ENCODE assay signal across 9 cellular contexts in the genomic region with DNA sequence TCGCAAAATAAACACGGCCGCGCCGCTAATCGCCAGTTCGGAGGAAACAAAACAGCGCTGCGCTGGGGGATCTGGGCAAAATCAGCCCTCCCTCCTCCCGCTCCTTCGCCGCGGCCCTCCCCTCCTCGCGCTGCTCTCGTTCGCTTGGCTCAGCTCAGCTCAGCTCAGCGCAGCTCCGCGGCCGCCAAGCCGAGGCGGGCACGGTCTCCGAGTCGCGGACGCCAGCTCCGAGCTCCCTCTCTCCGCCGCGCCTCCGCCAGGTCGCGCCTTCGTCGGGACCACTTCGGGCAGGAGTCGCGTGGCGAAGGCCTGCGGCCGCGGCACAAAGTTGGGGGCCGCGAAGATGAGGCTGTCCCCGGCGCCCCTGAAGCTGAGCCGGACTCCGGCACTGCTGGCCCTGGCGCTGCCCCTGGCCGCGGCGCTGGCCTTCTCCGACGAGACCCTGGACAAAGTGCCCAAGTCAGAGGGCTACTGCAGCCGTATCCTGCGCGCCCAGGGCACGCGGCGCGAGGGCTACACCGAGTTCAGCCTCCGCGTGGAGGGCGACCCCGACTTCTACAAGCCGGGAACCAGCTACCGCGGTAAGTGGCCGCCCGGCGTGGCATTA. TPM values are rescaled to one million over a fixed set of nuclear protein-coding genes. Genes with fewer than 3 reads are reported as not detected.
DNase-seq lines count a peak whose midpoint lies in the region; ATAC-seq and TF ChIP-seq lines count a peak whose summit lies in the region.
"Had no signal": no experiment of that assay in that cellular context is flagged by ENCODE, and none has a peak within 500 bp of the region (broad histone marks: within the 10 kb centered on the region; RNA-seq: fewer than 3 reads in every experiment).

A gene (plus strand): TSS at position 162 of the 607 bp plus-strand sequence. CDS start 182 bp downstream, at position 344.

- no peaks in the 10 kb centered on the region for H3K36me3 ChIP-seq in fibroblast of lung (ENCODE audit: control insufficient read depth, insufficient read depth, low read length)
- no peaks in the 10 kb centered on the region for H3K36me3 ChIP-seq in upper lobe of left lung
- H3K36me3 ChIP-seq: neutrophil had no signal

- no peak for TF ChIP-seq CTCF in fibroblast of lung (conservative IDR thresholded peaks at IDR 0.05 in 1 of 2, IDR thresholded peaks at IDR 0.05 in 1 of 2; ENCODE audit: low read depth in 1 of 2, low read length in 2 of 2)
- TF ChIP-seq CTCF in neural crest cell (conservative IDR thresholded peaks at IDR 0.05) = no peak
- no peak for TF ChIP-seq CTCF in upper lobe of left lung (IDR thresholded peaks at IDR 0.05)

- no peak within 1 kb of the TSS for H3K9ac ChIP-seq in fibroblast of lung (ENCODE audit: insufficient read depth, low read length)

- H3K4me1 ChIP-seq in fibroblast of lung (ENCODE audit: control insufficient read depth, extremely low read depth, insufficient read depth, low read length) = peaks cover 3% of the 10 kb centered on the region
- peaks cover 0 to 24% (median 11%) of the 10 kb centered on the region in 4 donors for H3K4me1 ChIP-seq in upper lobe of left lung

- peak within 1 kb of the TSS; percentile 77 for H3K4me3 Mint-ChIP-seq in neural crest cell

- ATAC-seq in upper lobe of left lung (ENCODE audit: low FRiP score in 2 of 2) (peak in 1 of 2 donors; percentile 84), GM18498 (IDR thresholded peaks at IDR 0.05; ENCODE audit: unreplicated experiment) (no peak)

- no peak for TF ChIP-seq EP300 in upper lobe of left lung (IDR thresholded peaks at IDR 0.05)

- no peaks in the 10 kb centered on the region for H4K20me1 ChIP-seq in fibroblast of lung (ENCODE audit: control insufficient read depth, extremely low read depth, insufficient read depth, low read length)

- H3K79me2 ChIP-seq in fibroblast of lung (ENCODE audit: control insufficient read depth, insufficient read depth, low read length) = no peaks in the 10 kb centered on the region

- H3K27me3 Mint-ChIP-seq in neural crest cell (ENCODE audit: low read depth) = peaks cover 87% of the 10 kb centered on the region

- H3K36me3 Mint-ChIP-seq in neural crest cell (ENCODE audit: low read depth) = no peaks in the 10 kb centered on the region

- H3K27ac Mint-ChIP-seq in neural crest cell (ENCODE audit: unreplicated experiment) = no peak within 1 kb of the TSS

- H3K27ac ChIP-seq in fibroblast of lung (ENCODE audit: insufficient read depth, low read length) (no peak within 1 kb of the TSS), upper lobe of left lung (peak within 1 kb of the TSS; percentile 50 to 77 (median 73))
- H3K27ac ChIP-seq: neutrophil had no signal

- TF ChIP-seq POLR2A in upper lobe of left lung (IDR thresholded peaks at IDR 0.05) = no peak

- peak within 1 kb of the TSS; percentile 18 for H2AFZ ChIP-seq in fibroblast of lung (ENCODE audit: low read length)

- H3K4me1 Mint-ChIP-seq in neural crest cell = peaks cover 37% of the 10 kb centered on the region

- H3K4me3 ChIP-seq in fibroblast of lung (replicated peaks in 1 of 4; ENCODE audit: control extremely low read depth in 1 of 4, insufficient read depth in 1 of 4, low read depth in 3 of 4, low read length in 4 of 4) (peak within 1 kb of the TSS; percentile 9 to 50 (median 22)), upper lobe of left lung (peak within 1 kb of the TSS in 3 of 4 donors; percentile 37 to 49 (median 46))

- WGBS in upper lobe of left lung, 2 donors = 3% methylated on average over 33 of the region's 74 CpGs; no CpG with 5 or more reads in 1 of the 2 donors

- H3K27me3 ChIP-seq in fibroblast of lung (ENCODE audit: control insufficient read depth, insufficient read depth, low read length) = peaks cover 55% of the 10 kb centered on the region
- H3K27me3 ChIP-seq in upper lobe of left lung = peaks cover 0 to 24% (median 7%) of the 10 kb centered on the region in 4 donors

- DNase-seq in NCI-H1105 (lab: John Stamatoyannopoulos, UW) (peak; percentile 71), activated T-cell treated with anti-CD3 and anti-CD28 coated beads for 4 hours (peak; percentile 18), fibroblast of lung (ENCODE audit: low read depth in 2 of 2) (peak; percentile 43 to 49), neural crest cell (ENCODE audit: low read depth, low spot score) (peak; percentile 59), upper lobe of left lung (peak in 1 of 2 donors; percentile 91), UCSD-AML1 (lab: John Stamatoyannopoulos, UW; ENCODE audit: unreplicated experiment) (no peak), amniotic stem cell (lab: John Stamatoyannopoulos, UW) (no peak)

- H3K9me3 ChIP-seq in fibroblast of lung (ENCODE audit: control insufficient read depth, insufficient read depth, low read depth, low read length) (no peaks in the 10 kb centered on the region), upper lobe of left lung (no peaks in the 10 kb centered on the region)
- H3K9me3 ChIP-seq: neutrophil had no signal

- H3K9me3 Mint-ChIP-seq in neural crest cell = no peaks in the 10 kb centered on the region

- H3K4me2 ChIP-seq in fibroblast of lung (ENCODE audit: extremely low read depth, insufficient read depth, low read length) = peak within 1 kb of the TSS; percentile 76

RNA-seq across cellular contexts. Expression of the gene that starts here (rescaled TPM):
- 3.5 and 30.6 TPM in 2 replicates for total RNA-seq in fibroblast of lung
- polyA plus RNA-seq in fibroblast of lung = 0.45 and 5.0 TPM in 2 replicates
- polyA plus RNA-seq in fibroblast of lung (2012) = 1.1 and 4.0 TPM in 2 replicates
- 2.4 TPM in 1 of 2 replicates, not detected in the other for polyA minus RNA-seq in fibroblast of lung (ENCODE audit: low replicate concordance)
- total RNA-seq in neural crest cell = 12.2 and 13.2 TPM in 2 replicates
- total RNA-seq in upper lobe of left lung = 10 to 100 TPM; 12.6 to 68.9 (median 56.3) TPM

Comparison
In these comparisons a context has a peak if more than half of its experiments do, and no peak if none do; other contexts are left out.
1. DNase-seq: peak in NCI-H1105 (single experiment), activated T-cell treated with anti-CD3 and anti-CD28 coated beads for 4 hours (single experiment), fibroblast of lung (2 of 2) and neural crest cell (single experiment); none in UCSD-AML1 (single experiment) and amniotic stem cell (single experiment).